In the genomic region with DNA sequence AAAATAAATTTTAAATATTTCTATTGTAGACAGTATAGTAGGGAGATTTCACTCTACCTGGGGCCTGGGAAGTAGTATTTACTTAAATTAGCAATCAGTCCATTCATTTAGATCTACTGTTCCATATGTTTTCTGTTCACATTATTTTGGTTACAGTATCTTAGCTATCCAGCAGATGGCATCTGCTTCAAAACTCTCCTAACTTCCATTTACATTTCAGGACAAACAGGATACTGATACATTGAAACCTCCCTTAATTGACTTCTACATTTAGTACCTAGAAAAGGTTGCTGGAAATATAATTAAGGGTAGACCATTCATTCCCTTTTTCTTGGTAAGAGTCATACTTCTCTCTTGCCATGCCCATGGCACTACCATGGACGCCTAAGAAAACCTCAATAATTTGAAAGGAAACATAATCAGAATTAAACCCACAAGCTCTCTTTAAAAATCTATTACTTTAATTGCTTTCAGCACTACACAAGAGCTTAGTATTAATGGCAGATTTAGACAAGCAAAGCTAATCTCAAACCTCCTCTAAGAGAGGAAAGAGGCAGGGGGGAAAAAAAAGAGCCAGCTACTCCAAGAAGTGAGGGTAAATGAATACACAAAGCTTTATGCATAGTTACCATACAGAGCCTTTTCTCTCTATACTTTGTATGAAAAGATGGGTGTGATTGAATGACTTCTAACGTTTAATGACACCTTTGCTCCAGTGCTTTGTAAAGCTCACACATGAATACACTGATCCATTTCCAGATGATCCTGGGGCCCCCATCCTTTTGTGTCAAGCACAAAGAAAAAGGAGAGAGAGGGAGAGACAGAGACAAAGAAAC, we compare ENCODE assay signal across 7 cellular contexts.
DNase-seq lines count a peak whose midpoint lies in the region; ATAC-seq, FAIRE-seq and TF ChIP-seq lines count a peak whose summit lies in the region.

No MANE protein-coding gene starts in this region.

- H3K27me3 Mint-ChIP-seq in progenitor cell of endocrine pancreas, result no peaks in the 10 kb centered on the region

- DNase-seq in ELR (ENCODE audit: low read depth), result peak; percentile 70
- DNase-seq in Kasumi-1 (lab: John Stamatoyannopoulos, UW), result peak; percentile 79
- peak in 1 of 2 donors; percentile 25 for DNase-seq in frontal cortex (ENCODE audit: low spot score in 2 of 2)
- no peak for DNase-seq in progenitor cell of endocrine pancreas (ENCODE audit: low spot score, unreplicated experiment)

- peaks cover 51% of the 10 kb centered on the region for H3K4me1 Mint-ChIP-seq in progenitor cell of endocrine pancreas (ENCODE audit: low read depth)

- TF ChIP-seq CTCF in progenitor cell of endocrine pancreas (IDR thresholded peaks at IDR 0.05; ENCODE audit: unreplicated experiment), result peak; percentile 67

- peaks cover 6% of the 10 kb centered on the region for H3K36me3 Mint-ChIP-seq in progenitor cell of endocrine pancreas (ENCODE audit: insufficient read depth)

- no peak for ATAC-seq in GM19455 (IDR thresholded peaks at IDR 0.05; ENCODE audit: unreplicated experiment)
- no peak for ATAC-seq in HG03175 (IDR thresholded peaks at IDR 0.05; ENCODE audit: unreplicated experiment)

- peaks cover 14% of the 10 kb centered on the region for H3K9me3 Mint-ChIP-seq in progenitor cell of endocrine pancreas (ENCODE audit: low read depth)

- H3K27ac Mint-ChIP-seq in progenitor cell of endocrine pancreas, result peak overlapping the region; percentile 68

- H3K4me3 Mint-ChIP-seq in progenitor cell of endocrine pancreas (ENCODE audit: low read depth), result no peak overlapping the region

- FAIRE-seq in TTC549 (lab: Jason Lieb, UNC) (peak; percentile 22), frontal cortex (lab: Jason Lieb, UNC) (peak; percentile 3)
